Comparison of ENCODE assay signal across 21 cellular contexts in genomic region chr1:234540404-234540762, GRCh38.
DNase-seq lines count a peak whose midpoint lies in the region; ATAC-seq and TF ChIP-seq lines count a peak whose summit lies in the region.
"Had no signal": no experiment of that assay in that cellular context is flagged by ENCODE, and none has a peak within 500 bp of the region (broad histone marks: within the 10 kb centered on the region; RNA-seq: fewer than 3 reads in every experiment).

No MANE protein-coding gene starts in this region.

- H3K4me3 ChIP-seq in cardiac muscle cell, result no peak overlapping the region
- H3K4me3 ChIP-seq in right cardiac atrium (ENCODE audit: low read length), result no peak overlapping the region
- no peak overlapping the region for H3K4me3 ChIP-seq in rectal smooth muscle tissue (ENCODE audit: low read length)
- no peak overlapping the region for H3K4me3 ChIP-seq in uterus
- H3K4me3 ChIP-seq: smooth muscle cell, thoracic aorta had no signal

- DNase-seq in cardiac muscle cell (ENCODE audit: low read depth in 1 of 2, low spot score in 1 of 2) (no peak), left cardiac atrium (no peak), right cardiac atrium (no peak), uterus (peak in 1 of 2 donors; percentile 20), NCI-H510A treated with DMSO at 0.1 percent for 48 hours (lab: John Stamatoyannopoulos, UW) (no peak), SK-N-DZ (ENCODE audit: low spot score) (no peak)
- DNase-seq: activated CD4-positive, CD25-positive, alpha-beta regulatory T cell treated with anti-CD3 and anti-CD28 coated beads, Interleukin-2, amount 50 U/mL, for 72 hours; activated T-cell treated with anti-CD3 and anti-CD28 coated beads, Interleukin-2, amount 50 U/mL, for 72 hours; COR-L47; H7; immature natural killer cell; MV-4-11; natural killer cell; NCI-H1694; NCI-H2171 treated with DMSO at 0.1 percent for 48 hours; posterior cingulate gyrus had no signal

- H3K27me3 ChIP-seq in cardiac muscle cell, result no peaks in the 10 kb centered on the region
- no peaks in the 10 kb centered on the region for H3K27me3 ChIP-seq in right cardiac atrium (ENCODE audit: control insufficient read depth, insufficient read depth)
- H3K27me3 ChIP-seq in rectal smooth muscle tissue (ENCODE audit: control insufficient read depth, insufficient read depth, low read length), result peaks cover 2% of the 10 kb centered on the region
- no peaks in the 10 kb centered on the region for H3K27me3 ChIP-seq in uterus

- H3K27ac ChIP-seq in cardiac muscle cell (peak overlapping the region; percentile 97), right cardiac atrium (ENCODE audit: low read length) (peak overlapping the region; percentile 97), rectal smooth muscle tissue (ENCODE audit: low read depth, low read length) (peak overlapping the region; percentile 18), uterus (peak overlapping the region; percentile 98 to 100)
- H3K27ac ChIP-seq: KMS-11 had no signal

- ATAC-seq in left cardiac atrium (no peak), right cardiac atrium (no peak), GM21528 (IDR thresholded peaks at IDR 0.05; ENCODE audit: low FRiP score, unreplicated experiment) (no peak)
- ATAC-seq: activated T-cell treated with anti-CD3 and anti-CD28 coated beads, Interleukin-2, amount 50 U/mL, for 72 hours; natural killer cell had no signal

- H3K36me3 ChIP-seq in cardiac muscle cell, result no peaks in the 10 kb centered on the region
- H3K36me3 ChIP-seq in rectal smooth muscle tissue (ENCODE audit: control insufficient read depth, insufficient read depth, low read length), result no peaks in the 10 kb centered on the region
- no peaks in the 10 kb centered on the region for H3K36me3 ChIP-seq in uterus
- H3K36me3 ChIP-seq: thoracic aorta had no signal

- H3K9me3 ChIP-seq in cardiac muscle cell (ENCODE audit: low read depth) (no peaks in the 10 kb centered on the region), right cardiac atrium (ENCODE audit: control insufficient read depth, low read length) (no peaks in the 10 kb centered on the region), uterus (no peaks in the 10 kb centered on the region)
- H3K9me3 ChIP-seq: thoracic aorta had no signal

- TF ChIP-seq CTCF in cardiac muscle cell (IDR thresholded peaks at IDR 0.05; ENCODE audit: low read depth, low read length), result no peak
- no peak for TF ChIP-seq CTCF in uterus (IDR thresholded peaks at IDR 0.05)

- no peak overlapping the region for H3K9ac ChIP-seq in rectal smooth muscle tissue (ENCODE audit: low read length)
- H3K9ac ChIP-seq: KMS-11 had no signal

- H3K4me1 ChIP-seq in cardiac muscle cell (ENCODE audit: low read depth) (peaks cover 87% of the 10 kb centered on the region), right cardiac atrium (ENCODE audit: control insufficient read depth, insufficient read depth, low read length) (peaks cover 34% of the 10 kb centered on the region), rectal smooth muscle tissue (ENCODE audit: control insufficient read depth, insufficient read depth, low read length) (peaks cover 95% of the 10 kb centered on the region), uterus (peaks cover 39 to 45% of the 10 kb centered on the region in 2 donors)

- WGBS in right cardiac atrium, result 92% methylated on average over 5 of the region's 5 CpGs

- TF ChIP-seq POLR2A in uterus (IDR thresholded peaks at IDR 0.05), result no peak

- intact Hi-C loops in left cardiac atrium (cut with DNase I), result loop anchor here in 1 of 2 donors (5.0 kb wide), 1 partner anchor 47 kb away; no protein-coding TSS in a partner anchor
- intact Hi-C loops in right cardiac atrium (cut with DNase I), result loop anchor here in 1 of 4 donors (5.0 kb wide), 1 partner anchor 42 kb away; no protein-coding TSS in a partner anchor
- intact Hi-C loops in uterus (cut with DNase I; ENCODE audit: low total_unique reads), result no loop called here

Comparison
In these comparisons a context has a peak if more than half of its experiments do, and no peak if none do; other contexts are left out.
1. H3K27ac ChIP-seq: peak in every context shown above with its lines; median percentile 99 in uterus; 97 in cardiac muscle cell; 97 in right cardiac atrium; 18 in rectal smooth muscle tissue.